ENCODE assay signal across 14 cellular contexts in the genomic region with DNA sequence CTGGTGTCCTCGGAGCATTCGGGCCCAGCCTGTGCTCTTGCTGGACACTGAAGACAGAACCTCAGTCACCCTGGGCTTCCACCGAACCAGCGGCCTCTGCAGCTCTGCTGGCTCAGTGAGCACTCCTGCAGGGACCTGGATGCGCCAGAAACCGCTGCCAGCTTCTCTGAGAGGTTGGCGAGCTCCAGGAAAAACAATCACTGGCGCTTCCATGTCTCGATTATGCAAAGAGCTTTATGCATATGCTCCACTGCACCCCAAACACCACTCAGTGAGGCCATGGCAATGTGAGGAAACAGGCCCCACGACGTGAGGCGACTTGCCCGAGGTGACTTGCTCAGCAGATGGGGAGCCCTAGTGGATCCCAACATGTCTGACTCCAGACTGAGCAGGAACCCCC. TPM values are rescaled to one million over a fixed set of nuclear protein-coding genes. Genes with fewer than 3 reads are reported as not detected.
DNase-seq lines count a peak whose midpoint lies in the region; ATAC-seq and TF ChIP-seq lines count a peak whose summit lies in the region.
"Had no signal": no experiment of that assay in that cellular context is flagged by ENCODE, and none has a peak within 500 bp of the region (broad histone marks: within the 10 kb centered on the region; RNA-seq: fewer than 3 reads in every experiment).

No MANE protein-coding gene starts in this region.

- DNase-seq in DMS79 (lab: John Stamatoyannopoulos, UW), result peak; percentile 26
- peak; percentile 61 for DNase-seq in DMS79 treated with DMSO at 0.1 percent for 48 hours (lab: John Stamatoyannopoulos, UW)
- DNase-seq in NCI-H2171 treated with DMSO at 0.1 percent for 48 hours (lab: John Stamatoyannopoulos, UW), result peak; percentile 90
- DNase-seq in activated naive CD4-positive, alpha-beta T cell (lab: John Stamatoyannopoulos, UW), result no peak
- DNase-seq: BE2C; CD4-positive, alpha-beta memory T cell; GM23248 had no signal

- ATAC-seq in esophagus mucosa (peak; percentile 45), SK-N-SH treated with all-trans-retinoic acid at 6 μM for 48 hours (no peak), GM19452 (IDR thresholded peaks at IDR 0.05; ENCODE audit: unreplicated experiment) (no peak)
- ATAC-seq: A549, HCT116, HepG2 had no signal

TF ChIP-seq in SK-N-SH treated with all-trans-retinoic acid at 6 μM for 48 hours, 23 proteins besides CTCF, POLR2A, EP300 and RAD21:
- no peak for TF ChIP-seq ARNTL (CRISPR knock-in tag; IDR thresholded peaks at IDR 0.05; ENCODE audit: borderline replicate concordance, low read depth)
- TF ChIP-seq ESRRG (CRISPR knock-in tag; IDR thresholded peaks at IDR 0.05), result no peak
- no peak for TF ChIP-seq RARB (CRISPR knock-in tag; IDR thresholded peaks at IDR 0.05)
- TF ChIP-seq PPARA (CRISPR knock-in tag; IDR thresholded peaks at IDR 0.05; ENCODE audit: borderline replicate concordance), result no peak
- no peak for TF ChIP-seq ZNF565 (CRISPR knock-in tag; conservative IDR thresholded peaks at IDR 0.05; ENCODE audit: low read depth)
- no peak for TF ChIP-seq SNAI2 (CRISPR knock-in tag; IDR thresholded peaks at IDR 0.05)
- TF ChIP-seq, protein P1, sequence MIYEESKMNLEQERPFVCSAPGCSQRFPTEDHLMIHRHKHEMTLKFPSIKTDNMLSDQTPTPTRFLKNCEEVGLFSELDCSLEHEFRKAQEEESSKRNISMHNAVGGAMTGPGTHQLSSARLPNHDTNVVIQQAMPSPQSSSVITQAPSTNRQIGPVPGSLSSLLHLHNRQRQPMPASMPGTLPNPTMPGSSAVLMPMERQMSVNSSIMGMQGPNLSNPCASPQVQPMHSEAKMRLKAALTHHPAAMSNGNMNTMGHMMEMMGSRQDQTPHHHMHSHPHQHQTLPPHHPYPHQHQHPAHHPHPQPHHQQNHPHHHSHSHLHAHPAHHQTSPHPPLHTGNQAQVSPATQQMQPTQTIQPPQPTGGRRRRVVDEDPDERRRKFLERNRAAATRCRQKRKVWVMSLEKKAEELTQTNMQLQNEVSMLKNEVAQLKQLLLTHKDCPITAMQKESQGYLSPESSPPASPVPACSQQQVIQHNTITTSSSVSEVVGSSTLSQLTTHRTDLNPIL (CRISPR knock-in tag; IDR thresholded peaks at IDR 0.05; ENCODE audit: low read depth), result no peak
- TF ChIP-seq ZFP30 (CRISPR knock-in tag; IDR thresholded peaks at IDR 0.05), result no peak
- TF ChIP-seq, protein P2, sequence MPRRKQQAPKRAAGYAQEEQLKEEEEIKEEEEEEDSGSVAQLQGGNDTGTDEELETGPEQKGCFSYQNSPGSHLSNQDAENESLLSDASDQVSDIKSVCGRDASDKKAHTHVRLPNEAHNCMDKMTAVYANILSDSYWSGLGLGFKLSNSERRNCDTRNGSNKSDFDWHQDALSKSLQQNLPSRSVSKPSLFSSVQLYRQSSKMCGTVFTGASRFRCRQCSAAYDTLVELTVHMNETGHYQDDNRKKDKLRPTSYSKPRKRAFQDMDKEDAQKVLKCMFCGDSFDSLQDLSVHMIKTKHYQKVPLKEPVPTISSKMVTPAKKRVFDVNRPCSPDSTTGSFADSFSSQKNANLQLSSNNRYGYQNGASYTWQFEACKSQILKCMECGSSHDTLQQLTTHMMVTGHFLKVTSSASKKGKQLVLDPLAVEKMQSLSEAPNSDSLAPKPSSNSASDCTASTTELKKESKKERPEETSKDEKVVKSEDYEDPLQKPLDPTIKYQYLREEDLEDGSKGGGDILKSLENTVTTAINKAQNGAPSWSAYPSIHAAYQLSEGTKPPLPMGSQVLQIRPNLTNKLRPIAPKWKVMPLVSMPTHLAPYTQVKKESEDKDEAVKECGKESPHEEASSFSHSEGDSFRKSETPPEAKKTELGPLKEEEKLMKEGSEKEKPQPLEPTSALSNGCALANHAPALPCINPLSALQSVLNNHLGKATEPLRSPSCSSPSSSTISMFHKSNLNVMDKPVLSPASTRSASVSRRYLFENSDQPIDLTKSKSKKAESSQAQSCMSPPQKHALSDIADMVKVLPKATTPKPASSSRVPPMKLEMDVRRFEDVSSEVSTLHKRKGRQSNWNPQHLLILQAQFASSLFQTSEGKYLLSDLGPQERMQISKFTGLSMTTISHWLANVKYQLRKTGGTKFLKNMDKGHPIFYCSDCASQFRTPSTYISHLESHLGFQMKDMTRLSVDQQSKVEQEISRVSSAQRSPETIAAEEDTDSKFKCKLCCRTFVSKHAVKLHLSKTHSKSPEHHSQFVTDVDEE (CRISPR knock-in tag; IDR thresholded peaks at IDR 0.05), result no peak
- no peak for TF ChIP-seq GLIS3 (CRISPR knock-in tag; IDR thresholded peaks at IDR 0.05)
- TF ChIP-seq CSDC2 (CRISPR knock-in tag; IDR thresholded peaks at IDR 0.05), result no peak
- TF ChIP-seq OSR1 (CRISPR knock-in tag; IDR thresholded peaks at IDR 0.05), result no peak
- no peak for TF ChIP-seq ZNF8 (CRISPR knock-in tag; IDR thresholded peaks at IDR 0.05)
- TF ChIP-seq ISL1 (CRISPR knock-in tag; IDR thresholded peaks at IDR 0.05), result no peak

RNA-seq across cellular contexts. Expression of a gene that starts 11.0 kb away (rescaled TPM):
- total RNA-seq in esophagus mucosa, result not detected
- total RNA-seq: CD4-positive, alpha-beta memory T cell; Daoy; GM23248 had no signal

RNA-seq across cellular contexts. Expression of a gene that starts 18.2 kb away (rescaled TPM):
- total RNA-seq in esophagus mucosa, result 19.6 TPM

Comparison
In these comparisons a context has a peak if more than half of its experiments do, and no peak if none do; other contexts are left out.
1. DNase-seq: peak in DMS79 (single experiment), DMS79 treated with DMSO at 0.1 percent for 48 hours (single experiment) and NCI-H2171 treated with DMSO at 0.1 percent for 48 hours (single experiment); none in activated naive CD4-positive, alpha-beta T cell (0 of 4).